8 cellular contexts compared by ENCODE assay signal in the genomic region with DNA sequence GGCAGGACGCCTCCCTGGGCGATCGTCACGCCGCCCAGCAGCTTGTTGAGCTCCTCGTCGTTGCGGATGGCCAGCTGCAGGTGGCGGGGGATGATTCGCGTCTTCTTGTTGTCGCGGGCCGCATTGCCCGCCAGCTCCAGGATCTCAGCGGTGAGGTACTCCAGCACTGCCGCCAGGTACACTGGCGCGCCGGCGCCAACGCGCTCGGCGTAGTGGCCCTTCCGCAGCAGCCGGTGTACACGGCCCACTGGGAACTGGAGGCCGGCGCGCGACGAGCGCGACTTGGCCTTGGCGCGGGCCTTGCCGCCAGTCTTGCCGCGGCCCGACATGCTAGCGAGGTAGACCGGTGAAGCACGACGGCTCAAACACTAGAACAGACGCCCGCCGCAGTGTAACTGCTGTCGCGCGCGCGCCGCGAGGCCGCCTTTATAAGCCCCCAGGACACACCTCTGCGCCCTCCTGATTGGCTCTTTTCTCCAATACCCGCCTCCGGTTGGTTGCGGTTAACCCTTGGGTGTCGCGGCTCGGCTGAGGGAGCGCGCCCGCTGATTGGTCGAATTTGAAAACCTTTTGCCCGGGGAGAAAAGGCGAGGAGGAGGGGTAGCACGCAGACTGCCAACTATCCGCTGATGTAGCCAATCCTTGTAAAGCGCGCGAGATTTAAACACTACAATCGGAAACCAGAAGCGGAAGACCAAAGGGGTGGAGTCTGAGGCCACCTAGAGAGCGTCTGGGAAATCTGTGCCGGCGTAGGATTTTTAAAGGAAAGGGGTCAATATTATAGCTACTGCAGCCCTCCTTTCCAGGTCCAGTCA. TPM values are rescaled to one million over a fixed set of nuclear protein-coding genes. Genes with fewer than 3 reads are reported as not detected.
DNase-seq lines count a peak whose midpoint lies in the region; ATAC-seq and TF ChIP-seq lines count a peak whose summit lies in the region.

No MANE protein-coding gene starts in this region.

- peak; percentile 84 for ATAC-seq in HG03432 (IDR thresholded peaks at IDR 0.05; ENCODE audit: unreplicated experiment)

- TF ChIP-seq POLR2A in GM19193 (IDR thresholded peaks at IDR 0.05; ENCODE audit: extremely low read depth, insufficient read depth, insufficient read length): peak; percentile 100

- DNase-seq in Ammon's horn (ENCODE audit: low spot score) (peak; percentile 100), NCI-H446 treated with DMSO at 0.1 percent for 48 hours (lab: John Stamatoyannopoulos, UW) (peak; percentile 99), cerebellum (ENCODE audit: low spot score) (peak; percentile 100), islet precursor cell (peak; percentile 100)
- peak; percentile 99 for DNase-seq in activated CD4-positive, CD25-positive, alpha-beta regulatory T cell treated with anti-CD3 and anti-CD28 coated beads, Interleukin-2, amount 50 U/mL, for 72 hours
- DNase-seq in stimulated activated CD4-positive, alpha-beta T cell treated with anti-CD3 and anti-CD28 coated beads, Interleukin-12 subunit alpha, Interleukin-12 subunit beta, amount 100 ng/mL, for 4 hours: peak; percentile 98

RNA-seq across cellular contexts. Expression of gene DPAGT1, which starts 6.4 kb away (rescaled TPM):
- 12.0 TPM for total RNA-seq in cerebellum

RNA-seq across cellular contexts. Expression of gene HMBS, which starts 10.6 kb away (rescaled TPM):
- 4.9 TPM for total RNA-seq in cerebellum

RNA-seq across cellular contexts. Expression of gene C2CD2L, which starts 11.9 kb away (rescaled TPM):
- total RNA-seq in cerebellum: 6.2 TPM

RNA-seq across cellular contexts. Expression of gene HINFP, which starts 26.1 kb away (rescaled TPM):
- total RNA-seq in cerebellum: 31.0 TPM

RNA-seq across cellular contexts. Expression of gene VPS11, which starts 27.7 kb away (rescaled TPM):
- total RNA-seq in cerebellum: 20.6 TPM

Comparison
In these comparisons a context has a peak if more than half of its experiments do, and no peak if none do; other contexts are left out.
1. Peak in every context shown above with its lines: DNase-seq and ATAC-seq.